In the genomic region with DNA sequence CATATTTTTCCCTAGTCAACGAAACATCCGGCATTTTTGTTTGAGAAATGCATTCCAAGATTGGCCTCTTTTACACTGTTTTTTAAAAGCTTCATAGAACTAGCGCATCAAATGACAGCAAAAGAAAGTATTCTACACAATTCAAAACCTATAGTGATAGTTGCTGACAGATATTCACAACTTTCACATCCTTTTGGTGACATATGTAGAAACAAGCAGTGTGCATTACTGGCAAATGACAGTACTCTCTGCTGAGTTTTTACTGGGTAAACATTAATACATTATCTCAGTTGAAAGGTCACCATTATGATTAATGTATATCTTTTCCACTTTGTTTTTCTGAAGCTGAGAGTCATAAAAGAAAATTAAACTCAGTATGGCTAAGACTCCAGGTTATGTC, we compare ENCODE assay signal across 22 cellular contexts.
"Had no signal": no experiment of that assay in that cellular context is flagged by ENCODE, and none has a peak within 500 bp of the region (broad histone marks: within the 10 kb centered on the region; RNA-seq: fewer than 3 reads in every experiment).

No MANE protein-coding gene starts in this region.

- H3K4me2 ChIP-seq: KMS-11, SK-N-SH had no signal

- DNase-seq: Kasumi-1, MM.1S, NCI-H1092 treated with DMSO at 0.1 percent for 48 hours, NCI-H1436, NCI-H187, NCI-H2029, NCI-H2171 treated with DMSO at 0.1 percent for 48 hours, NCI-H345, NCI-H446 treated with DMSO at 0.1 percent for 48 hours, NCI-H510A treated with DMSO at 0.1 percent for 48 hours, NCI-H526, NCI-H748 treated with DMSO at 0.1 percent for 48 hours, PC-3, SHP77, SK-N-SH, SW 1271 had no signal

- H3K9ac ChIP-seq: KMS-11, SK-N-SH had no signal

- ATAC-seq: K562, Panc1, PC-3 had no signal

- H3K4me3 ChIP-seq: K562 had no signal

- H3K27ac ChIP-seq: HL-60, KMS-11, RWPE1 had no signal

- FAIRE-seq: HTR-8/SVneo, K562 had no signal

- H3K9me3 ChIP-seq: SK-N-SH had no signal
